10 cellular contexts compared by ENCODE assay signal in genomic region chr5:148290271-148291195, GRCh38. TPM values are rescaled to one million over a fixed set of nuclear protein-coding genes. Genes with fewer than 3 reads are reported as not detected.
DNase-seq lines count a peak whose midpoint lies in the region; FAIRE-seq and TF ChIP-seq lines count a peak whose summit lies in the region.
"Had no signal": no experiment of that assay in that cellular context is flagged by ENCODE, and none has a peak within 500 bp of the region (broad histone marks: within the 10 kb centered on the region; RNA-seq: fewer than 3 reads in every experiment).

No MANE protein-coding gene starts in this region.

- peaks cover 3% of the 10 kb centered on the region for H3K27me3 Mint-ChIP-seq in activated CD4-positive, alpha-beta memory T cell treated with anti-CD3 and anti-CD28 coated beads for 36 hours

- POLR2A ChIA-PET in activated CD4-positive, alpha-beta memory T cell treated with anti-CD3 and anti-CD28 coated beads for 36 hours (lab: Charles Lee): no interaction called here

- no peak for FAIRE-seq in H54 (lab: Jason Lieb, UNC)

- CTCF ChIA-PET in activated CD4-positive, alpha-beta memory T cell treated with anti-CD3 and anti-CD28 coated beads for 36 hours (lab: Charles Lee): interaction anchor here (0.6 to 1.4 kb wide), 3 partner anchors 108 to 442 kb away, joined by 3 to 4 read pairs (median 4); no protein-coding TSS in a partner anchor

- no peak overlapping the region for H3K27ac Mint-ChIP-seq in activated CD4-positive, alpha-beta memory T cell treated with anti-CD3 and anti-CD28 coated beads for 36 hours

- in situ Hi-C loops in astrocyte of the spinal cord (cut with HindIII; ENCODE audit: low sequenced_read_pairs): no loop called here

- intact Hi-C loops in activated CD4-positive, alpha-beta memory T cell treated with anti-CD3 and anti-CD28 coated beads for 36 hours (cut with micrococcal nuclease): loop anchor here (10.0 kb wide), 1 partner anchor 154 kb away; no protein-coding TSS in a partner anchor

- H3K9me3 Mint-ChIP-seq in activated CD4-positive, alpha-beta memory T cell treated with anti-CD3 and anti-CD28 coated beads for 36 hours: no peaks in the 10 kb centered on the region

- DNase-seq in NCI-H2107 treated with DMSO at 0.1 percent for 48 hours (lab: John Stamatoyannopoulos, UW; ENCODE audit: unreplicated experiment) (peak; percentile 1), NCI-H2107 (lab: John Stamatoyannopoulos, UW) (no peak), NAMALWA (ENCODE audit: low spot score) (peak; percentile 34), astrocyte of the spinal cord (ENCODE audit: low read depth, low spot score) (peak; percentile 27), midbrain (lab: John Stamatoyannopoulos, UW) (peak; percentile 9), GOT3 (lab: John Stamatoyannopoulos, UW) (no peak), H54 (ENCODE audit: insufficient read length, low spot score) (no peak)
- no peak for DNase-seq in activated CD4-positive, alpha-beta memory T cell treated with anti-CD3 and anti-CD28 coated beads for 36 hours

- H3K4me3 ChIP-seq in astrocyte of the spinal cord (ENCODE audit: low read depth, low read length): no peak overlapping the region
- H3K4me3 ChIP-seq: BLaER1 treated with 17β-estradiol and CSF1 and Interleukin-3, amounts not matched to agents 10 nM and 100 nM had no signal

- no peak for TF ChIP-seq POLR2A in H54 (IDR thresholded peaks at IDR 0.05; ENCODE audit: low read depth, low read length)

- H3K36me3 Mint-ChIP-seq in activated CD4-positive, alpha-beta memory T cell treated with anti-CD3 and anti-CD28 coated beads for 36 hours: no peaks in the 10 kb centered on the region

- peak; percentile 52 for TF ChIP-seq CTCF in astrocyte of the spinal cord (IDR thresholded peaks at IDR 0.05; ENCODE audit: low read depth, low read length)

- H3K4me1 Mint-ChIP-seq in activated CD4-positive, alpha-beta memory T cell treated with anti-CD3 and anti-CD28 coated beads for 36 hours (ENCODE audit: low read depth): no peaks in the 10 kb centered on the region

- H3K4me3 Mint-ChIP-seq in activated CD4-positive, alpha-beta memory T cell treated with anti-CD3 and anti-CD28 coated beads for 36 hours: no peak overlapping the region

RNA-seq across cellular contexts. Expression of gene SPINK7, which starts 21.7 kb away (rescaled TPM):
- total RNA-seq in activated CD4-positive, alpha-beta memory T cell treated with anti-CD3 and anti-CD28 coated beads for 36 hours: not detected
- total RNA-seq: T-helper 2 cell treated with Interferon-gamma antibody and Interleukin-4, amounts not matched to agents 100 ng/mL and 5 ng/mL, for 36 hours had no signal

RNA-seq across cellular contexts. Expression of gene SPINK13, which starts 21.9 kb away (rescaled TPM):
- total RNA-seq in activated CD4-positive, alpha-beta memory T cell treated with anti-CD3 and anti-CD28 coated beads for 36 hours: not detected
- total RNA-seq: T-helper 2 cell treated with Interferon-gamma antibody and Interleukin-4, amounts not matched to agents 100 ng/mL and 5 ng/mL, for 36 hours had no signal

RNA-seq across cellular contexts. Expression of gene SPINK9, which starts 44.8 kb away (rescaled TPM):
- not detected for total RNA-seq in activated CD4-positive, alpha-beta memory T cell treated with anti-CD3 and anti-CD28 coated beads for 36 hours
- total RNA-seq: T-helper 2 cell treated with Interferon-gamma antibody and Interleukin-4, amounts not matched to agents 100 ng/mL and 5 ng/mL, for 36 hours had no signal

RNA-seq across cellular contexts. Expression of gene MARCOL, which starts 52.2 kb away (rescaled TPM):
- not detected for total RNA-seq in activated CD4-positive, alpha-beta memory T cell treated with anti-CD3 and anti-CD28 coated beads for 36 hours
- total RNA-seq: T-helper 2 cell treated with Interferon-gamma antibody and Interleukin-4, amounts not matched to agents 100 ng/mL and 5 ng/mL, for 36 hours had no signal

Comparison
In these comparisons a context has a peak if more than half of its experiments do, and no peak if none do; other contexts are left out.
1. DNase-seq: peak in NCI-H2107 treated with DMSO at 0.1 percent for 48 hours (single experiment), NAMALWA (single experiment), astrocyte of the spinal cord (single experiment) and midbrain (single experiment); none in NCI-H2107 (single experiment), activated CD4-positive, alpha-beta memory T cell treated with anti-CD3 and anti-CD28 coated beads for 36 hours (single experiment), GOT3 (single experiment) and H54 (single experiment).